In the genomic region with DNA sequence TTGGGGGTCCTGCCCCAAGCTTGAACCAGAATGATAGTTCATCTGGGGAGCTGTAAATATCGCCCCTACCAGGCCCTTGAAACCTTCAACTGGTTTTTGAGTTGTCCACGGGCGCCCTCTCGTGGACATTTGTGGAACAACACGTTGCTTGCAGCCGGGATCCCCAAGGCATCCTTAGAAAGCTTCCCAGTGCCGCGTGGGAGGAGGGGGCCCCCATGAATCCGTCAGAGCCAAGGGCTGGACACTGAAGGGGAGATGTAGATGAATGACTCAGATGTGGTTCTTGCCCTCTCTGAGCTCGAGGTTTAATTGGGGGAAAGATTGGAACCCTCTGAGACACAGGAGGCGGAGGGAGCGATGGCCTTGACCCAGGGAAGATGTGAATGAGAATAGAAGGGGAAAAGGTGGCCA, we compare ENCODE assay signal across 9 cellular contexts. TPM values are rescaled to one million over a fixed set of nuclear protein-coding genes. Genes with fewer than 3 reads are reported as not detected.
DNase-seq lines count a peak whose midpoint lies in the region; ATAC-seq and TF ChIP-seq lines count a peak whose summit lies in the region.
"Had no signal": no experiment of that assay in that cellular context is flagged by ENCODE, and none has a peak within 500 bp of the region (broad histone marks: within the 10 kb centered on the region; RNA-seq: fewer than 3 reads in every experiment).

No MANE protein-coding gene starts in this region.

- H3K27me3 Mint-ChIP-seq in neural progenitor cell (ENCODE audit: insufficient read depth, low read depth): peaks cover 8% of the 10 kb centered on the region

- H3K36me3 ChIP-seq in HAP-1 (replicated peaks): peaks cover 48% of the 10 kb centered on the region
- H3K36me3 ChIP-seq in neural progenitor cell: peaks cover 8% of the 10 kb centered on the region

- TF ChIP-seq CTCF in C4-2B (conservative IDR thresholded peaks at IDR 0.05): peak; percentile 92
- TF ChIP-seq CTCF in neural progenitor cell (IDR thresholded peaks at IDR 0.05): peak; percentile 96

- H3K27ac Mint-ChIP-seq in neural progenitor cell: peak overlapping the region; percentile 52

- DNase-seq in HAP-1 (ENCODE audit: low spot score in 2 of 2) (peak; percentile 33 to 81), OCI-M1 (lab: John Stamatoyannopoulos, UW) (peak; percentile 71), fibroblast of peridontal ligament (ENCODE audit: extremely low read depth) (peak; percentile 76), neural progenitor cell (ENCODE audit: low spot score) (peak; percentile 76), stromal cell of bone marrow (ENCODE audit: low read depth) (peak; percentile 40)
- DNase-seq in activated T-cell treated with anti-CD3 and anti-CD28 coated beads, Interleukin-2, amount 50 U/mL, for 48 hours: peak; percentile 83 to 85

- no peak overlapping the region for H3K9ac ChIP-seq in neural progenitor cell

- 0 out of 2 replicates have a peak, but pooled peaks cover 5% of the 10 kb centered on the region for H3K9me3 ChIP-seq in HAP-1
- peaks cover 8% of the 10 kb centered on the region for H3K9me3 ChIP-seq in neural progenitor cell (ENCODE audit: low read depth)

- no peak overlapping the region for H3K27ac ChIP-seq in C4-2B
- H3K27ac ChIP-seq in neural progenitor cell: no peak overlapping the region

- no peak overlapping the region for H3K4me3 Mint-ChIP-seq in neural progenitor cell

- no peak overlapping the region for H2AFZ ChIP-seq in neural progenitor cell (replicated peaks)

- H3K4me3 ChIP-seq in HAP-1 (no peak overlapping the region), neural progenitor cell (no peak overlapping the region)

- no peak for ATAC-seq in HG02970 (IDR thresholded peaks at IDR 0.05; ENCODE audit: low FRiP score, unreplicated experiment)

- H3K36me3 Mint-ChIP-seq in neural progenitor cell: peaks cover 28% of the 10 kb centered on the region
- H3K36me3 Mint-ChIP-seq: IgD-negative memory B cell had no signal

- H3K27me3 ChIP-seq in HAP-1 (ENCODE audit: low read depth): no peaks in the 10 kb centered on the region; the same call in 1 of the 2 replicates
- H3K27me3 ChIP-seq in neural progenitor cell: no peaks in the 10 kb centered on the region

- peaks cover 18% of the 10 kb centered on the region for H3K9me3 Mint-ChIP-seq in neural progenitor cell

- no peaks in the 10 kb centered on the region for H3F3A ChIP-seq in neural progenitor cell (ENCODE audit: low read depth)

- in situ Hi-C loops in HAP-1 (cut with MboI; ENCODE audit: low sequenced_read_pairs): loop anchor here (25.0 kb wide), 1 partner anchor 554 kb away; no protein-coding TSS in a partner anchor

- H3K4me1 ChIP-seq in HAP-1 (no peaks in the 10 kb centered on the region), neural progenitor cell (peaks cover 12% of the 10 kb centered on the region)

- H3K4me2 ChIP-seq in neural progenitor cell: no peak overlapping the region

- H3K4me1 Mint-ChIP-seq in neural progenitor cell: peaks cover 13% of the 10 kb centered on the region

- no peaks in the 10 kb centered on the region for H3K79me2 ChIP-seq in neural progenitor cell (ENCODE audit: low read depth)

- no peaks in the 10 kb centered on the region for H4K20me1 ChIP-seq in neural progenitor cell (ENCODE audit: low read depth)

RNA-seq across cellular contexts. Expression of a gene that starts 31.8 kb away (rescaled TPM):
- 1.5 TPM in 1 of 2 replicates, not detected in the other for total RNA-seq in neural progenitor cell (ENCODE audit: low replicate concordance)

RNA-seq across cellular contexts. Expression of a gene that starts 38.6 kb away (rescaled TPM):
- total RNA-seq in neural progenitor cell (ENCODE audit: low replicate concordance): 0.43 TPM in 1 of 2 replicates, not detected in the other
